In the genomic region with DNA sequence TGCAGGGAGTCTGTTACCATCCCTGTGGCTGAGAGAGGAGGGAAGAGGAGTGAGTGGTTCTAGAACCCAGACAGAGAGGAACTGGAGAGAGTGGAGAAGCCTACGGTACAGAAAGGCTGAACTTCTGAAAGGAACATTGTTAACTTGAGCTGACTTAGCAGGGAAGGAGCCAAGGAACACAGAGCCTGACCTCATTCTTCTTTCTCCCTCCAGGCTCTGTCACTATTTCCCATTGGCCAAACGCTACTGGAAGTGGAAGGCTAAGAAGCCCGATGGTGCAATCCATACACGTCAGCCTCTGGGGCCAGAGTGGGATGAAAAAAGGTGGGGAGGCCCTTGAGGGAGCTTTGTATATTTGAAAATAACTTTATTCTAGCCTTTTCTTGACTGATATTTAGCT, we compare ENCODE assay signal across 27 cellular contexts. TPM values are rescaled to one million over a fixed set of nuclear protein-coding genes. Genes with fewer than 3 reads are reported as not detected.
A peak's percentile ranks its signal among the peaks of the same experiment; 100 is the strongest.
DNase-seq lines count a peak whose midpoint lies in the region; ATAC-seq and TF ChIP-seq lines count a peak whose summit lies in the region.
"Had no signal": no experiment of that assay in that cellular context is flagged by ENCODE, and none has a peak within 500 bp of the region (broad histone marks: within the 10 kb centered on the region; RNA-seq: fewer than 3 reads in every experiment).

No MANE protein-coding gene starts in this region.

- H3K4me1 ChIP-seq in left ventricle myocardium inferior, result no peaks in the 10 kb centered on the region

- peak overlapping the region; percentile 57 for H3K27ac ChIP-seq in left ventricle myocardium inferior (replicated peaks)
- H3K27ac ChIP-seq: KMS-11, PC-9, WERI-Rb-1 had no signal

- no peaks in the 10 kb centered on the region for H3K9me3 ChIP-seq in left ventricle myocardium inferior (replicated peaks)

- H3K4me3 ChIP-seq in left ventricle myocardium inferior, result no peak overlapping the region
- H3K4me3 ChIP-seq: PC-9 had no signal

- intact Hi-C loops in Right ventricle myocardium inferior (cut with DNase I), result no loop called here
- intact Hi-C loops in cardiac septum (cut with DNase I), result no loop called here
- intact Hi-C loops in left ventricle myocardium inferior (cut with micrococcal nuclease), result no loop called here
- intact Hi-C loops in sciatic nerve (cut with DNase I), result no loop called here

- TF ChIP-seq CTCF in left ventricle myocardium inferior (IDR thresholded peaks at IDR 0.05; ENCODE audit: borderline replicate concordance), result no peak

- H3K36me3 ChIP-seq in left ventricle myocardium inferior, result no peaks in the 10 kb centered on the region
- H3K36me3 ChIP-seq: WERI-Rb-1 had no signal

- ATAC-seq in Right ventricle myocardium inferior, result peak; percentile 93
- peak; percentile 92 for ATAC-seq in sciatic nerve
- no peak for ATAC-seq in HG02970 (IDR thresholded peaks at IDR 0.05; ENCODE audit: low FRiP score, unreplicated experiment)
- ATAC-seq: activated naive CD8-positive, alpha-beta T cell treated with anti-CD3 and anti-CD28 coated beads, Interleukin-2, amount 50 U/mL, for 24 hours; activated T-cell treated with anti-CD3 and anti-CD28 coated beads, Interleukin-2, amount 50 U/mL, for 4 hours; left colon had no signal

- H3K27me3 ChIP-seq in left ventricle myocardium inferior (ENCODE audit: low read depth), result peaks cover 2% of the 10 kb centered on the region

- DNase-seq in Right ventricle myocardium inferior (ENCODE audit: missing footprints) (no peak), cardiac septum (ENCODE audit: low spot score) (no peak), left ventricle myocardium inferior (peak; percentile 63), sciatic nerve (ENCODE audit: low spot score) (no peak), iPS-NIHi7 (ENCODE audit: extremely low spot score) (no peak), ureter (ENCODE audit: low spot score) (no peak)
- DNase-seq in activated effector memory CD4-positive, alpha-beta T cell treated with anti-CD3 and anti-CD28 coated beads, Interleukin-2, amount 50 U/mL, for 16 hours, result no peak
- DNase-seq: activated CD4-positive, alpha-beta T cell treated with anti-CD3 and anti-CD28 coated beads, Interleukin-2, amount 10 ng/mL, durations not matched to agents 7 days and 5 days; activated naive CD8-positive, alpha-beta T cell treated with anti-CD3 and anti-CD28 coated beads, Interleukin-2, amount 50 U/mL, for 24 hours; activated T-cell treated with anti-CD3 and anti-CD28 coated beads, Interleukin-2, amount 50 U/mL, for 4 hours; CD4-positive, CD25-positive, alpha-beta regulatory T cell; cerebellar nuclear complex; left colon; mesendoderm; naive B cell; NCI-H524; NK-92 treated with Interleukin-12 subunit alpha and Interleukin-12 subunit beta, amount 100 ng/mL, for 24 hours; occipital lobe; PC-9; SIG-M5; small intestine; T1000; trophoblast cell; WERI-Rb-1 had no signal

RNA-seq across cellular contexts. Expression of a gene that starts 16.5 kb away (rescaled TPM):
- total RNA-seq in Right ventricle myocardium inferior (3.1 TPM), cardiac septum (2.3 TPM), left ventricle myocardium inferior (2.0 TPM), sciatic nerve (0.98 TPM), ureter (0.49 TPM)
- total RNA-seq: activated CD4-positive, alpha-beta T cell treated with anti-CD3 and anti-CD28 coated beads, Interleukin-2, amount 10 ng/mL, durations not matched to agents 7 days and 5 days; CD4-positive, CD25-positive, alpha-beta regulatory T cell; dermis microvascular lymphatic vessel endothelial cell; left colon; occipital lobe; PC-9 had no signal
